ENCODE assay signal across 1 cellular context in the genomic region with DNA sequence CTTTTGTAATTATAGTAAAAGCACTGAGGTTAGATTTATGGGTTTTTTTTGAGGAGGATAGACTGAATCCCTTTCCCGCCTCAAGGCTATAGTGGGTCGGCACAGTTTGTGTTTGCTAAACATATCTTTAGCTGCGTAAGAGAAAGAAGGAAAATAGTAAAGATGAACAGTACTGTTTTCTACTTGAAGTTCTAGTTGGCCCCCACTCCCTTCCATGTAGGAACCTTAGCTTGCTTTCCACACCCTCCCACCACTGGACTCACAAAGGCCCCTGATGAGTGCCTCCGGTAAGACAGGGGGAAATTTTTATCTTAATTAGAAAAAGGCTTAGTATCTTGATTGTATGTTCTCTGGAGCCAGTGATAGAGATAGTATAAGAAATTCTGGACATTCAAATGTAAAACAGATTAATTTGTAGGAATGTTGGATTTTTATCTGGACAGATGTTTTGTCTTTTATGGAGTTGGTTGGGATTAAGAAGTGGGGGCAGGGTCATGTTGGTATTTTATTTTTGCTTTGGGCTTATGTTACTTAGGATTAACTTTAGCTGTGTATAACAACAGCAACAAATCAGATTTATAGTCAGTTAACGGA.
TF ChIP-seq lines count a peak whose summit lies in the region.

No MANE protein-coding gene starts in this region.

TF ChIP-seq in HCT116, 20 proteins besides CTCF, POLR2A, EP300 and RAD21 (continued from another document):
- TF ChIP-seq, protein P1, sequence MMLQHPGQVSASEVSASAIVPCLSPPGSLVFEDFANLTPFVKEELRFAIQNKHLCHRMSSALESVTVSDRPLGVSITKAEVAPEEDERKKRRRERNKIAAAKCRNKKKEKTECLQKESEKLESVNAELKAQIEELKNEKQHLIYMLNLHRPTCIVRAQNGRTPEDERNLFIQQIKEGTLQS (IDR thresholded peaks at IDR 0.05), result no peak
- no peak for TF ChIP-seq POLR2AphosphoS5 (IDR thresholded peaks at IDR 0.05; ENCODE audit: low read depth, low read length)
- TF ChIP-seq SIN3A (IDR thresholded peaks at IDR 0.05; ENCODE audit: low read depth), result no peak
